ENCODE assay signal across 17 cellular contexts in the genomic region with DNA sequence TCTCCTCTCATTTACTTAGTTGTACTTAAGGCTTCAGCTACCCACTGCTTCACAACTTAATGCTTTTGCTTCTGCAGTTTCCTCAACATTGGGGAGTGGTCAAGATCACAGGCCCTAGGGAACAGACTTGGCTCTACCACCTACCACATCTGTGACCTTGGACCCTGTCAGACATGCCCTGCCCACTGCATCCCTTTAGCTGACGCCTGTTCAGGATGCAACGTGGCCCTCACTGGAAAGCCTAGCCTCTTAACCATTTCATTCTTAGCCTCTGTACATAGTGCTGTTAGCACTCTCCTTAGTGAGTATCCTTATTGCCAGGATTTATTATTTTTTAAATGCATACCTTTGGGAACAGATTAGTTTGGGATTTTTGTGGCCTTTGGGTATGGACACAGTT. TPM values are rescaled to one million over a fixed set of nuclear protein-coding genes. Genes with fewer than 3 reads are reported as not detected.
DNase-seq lines count a peak whose midpoint lies in the region; ATAC-seq and TF ChIP-seq lines count a peak whose summit lies in the region.
"Had no signal": no experiment of that assay in that cellular context is flagged by ENCODE, and none has a peak within 500 bp of the region (broad histone marks: within the 10 kb centered on the region; RNA-seq: fewer than 3 reads in every experiment).

No MANE protein-coding gene starts in this region.

- no peak overlapping the region for H3K9ac ChIP-seq in Karpas-422 (ENCODE audit: low read length)

- no peak for TF ChIP-seq CTCF in coronary artery (IDR thresholded peaks at IDR 0.05)
- no peak for TF ChIP-seq CTCF in left lung (IDR thresholded peaks at IDR 0.05)

- H3K4me3 ChIP-seq in Karpas-422 (ENCODE audit: low read length) (no peak overlapping the region), coronary artery (no peak overlapping the region), left lung (no peak overlapping the region)
- H3K4me3 ChIP-seq: body of pancreas, HAP-1, Peyer's patch, testis had no signal

- no peaks in the 10 kb centered on the region for H3K9me2 ChIP-seq in Karpas-422 (replicated peaks; ENCODE audit: insufficient read depth, low read length)

- H3K36me3 ChIP-seq in Karpas-422 (ENCODE audit: insufficient read depth, low read length): no peaks in the 10 kb centered on the region
- no peaks in the 10 kb centered on the region for H3K36me3 ChIP-seq in left lung
- H3K36me3 ChIP-seq: Peyer's patch had no signal

- peaks cover 69% of the 10 kb centered on the region for H3K4me1 Mint-ChIP-seq in stimulated activated effector memory CD8-positive, alpha-beta T cell treated with anti-CD3 and anti-CD28 coated beads, Interleukin-12 subunit alpha, Interleukin-12 subunit beta, amount 100 ng/mL, for 72 hours

- no peak for ATAC-seq in left lung
- ATAC-seq in stimulated activated effector memory CD8-positive, alpha-beta T cell treated with anti-CD3 and anti-CD28 coated beads, Interleukin-12 subunit alpha, Interleukin-12 subunit beta, amount 100 ng/mL, for 72 hours: no peak
- ATAC-seq: body of pancreas had no signal

- H3K27me3 ChIP-seq in Karpas-422 (ENCODE audit: low read length) (no peaks in the 10 kb centered on the region), left lung (no peaks in the 10 kb centered on the region)
- H3K27me3 ChIP-seq: body of pancreas, Peyer's patch, testis had no signal

- no peak for DNase-seq in Karpas-422
- DNase-seq in coronary artery (ENCODE audit: low spot score): peak; percentile 17
- DNase-seq in left lung: no peak
- no peak for DNase-seq in stimulated activated effector memory CD8-positive, alpha-beta T cell treated with anti-CD3 and anti-CD28 coated beads, Interleukin-12 subunit alpha, Interleukin-12 subunit beta, amount 100 ng/mL, for 72 hours (ENCODE audit: low spot score in 2 of 2)
- DNase-seq in SW 1271 (lab: John Stamatoyannopoulos, UW): no peak
- no peak for DNase-seq in cerebellar cortex (ENCODE audit: low spot score)
- DNase-seq in RKO (ENCODE audit: low spot score): no peak
- no peak for DNase-seq in hypothalamus (lab: John Stamatoyannopoulos, UW)
- DNase-seq: activated CD4-positive, alpha-beta T cell treated with anti-CD3 and anti-CD28 coated beads for 48 hours; COR-L47; NCI-H1092; Peyer's patch; retina; T-helper 2 cell; testis had no signal

- intact Hi-C loops in left lung (cut with DNase I): no loop called here

- H3K27ac ChIP-seq in Karpas-422 (ENCODE audit: low read length) (peak overlapping the region; percentile 90; the same call in 1 of the 2 replicates), coronary artery (peak overlapping the region in 1 of 2 donors; percentile 32), left lung (peak overlapping the region; percentile 21 to 79)
- H3K27ac ChIP-seq: body of pancreas had no signal

- peak overlapping the region; percentile 15 for H3K27ac Mint-ChIP-seq in stimulated activated effector memory CD8-positive, alpha-beta T cell treated with anti-CD3 and anti-CD28 coated beads, Interleukin-12 subunit alpha, Interleukin-12 subunit beta, amount 100 ng/mL, for 72 hours

- peaks cover 98% of the 10 kb centered on the region for H3K79me2 ChIP-seq in Karpas-422 (ENCODE audit: low read length)

- no peaks in the 10 kb centered on the region for H3K36me3 Mint-ChIP-seq in stimulated activated effector memory CD8-positive, alpha-beta T cell treated with anti-CD3 and anti-CD28 coated beads, Interleukin-12 subunit alpha, Interleukin-12 subunit beta, amount 100 ng/mL, for 72 hours

- H3K4me3 Mint-ChIP-seq in stimulated activated effector memory CD8-positive, alpha-beta T cell treated with anti-CD3 and anti-CD28 coated beads, Interleukin-12 subunit alpha, Interleukin-12 subunit beta, amount 100 ng/mL, for 72 hours: no peak overlapping the region

- H3K4me1 ChIP-seq in Karpas-422 (ENCODE audit: low read length): peaks cover 88% of the 10 kb centered on the region
- H3K4me1 ChIP-seq in left lung: peaks cover 6 to 90% of the 10 kb centered on the region in 2 donors
- H3K4me1 ChIP-seq: body of pancreas had no signal

- no peaks in the 10 kb centered on the region for H4K20me1 ChIP-seq in Karpas-422 (ENCODE audit: insufficient read depth, low read depth, low read length)

- no peaks in the 10 kb centered on the region for H3K9me3 Mint-ChIP-seq in stimulated activated effector memory CD8-positive, alpha-beta T cell treated with anti-CD3 and anti-CD28 coated beads, Interleukin-12 subunit alpha, Interleukin-12 subunit beta, amount 100 ng/mL, for 72 hours

- no peak overlapping the region for H3K4me2 ChIP-seq in Karpas-422 (ENCODE audit: low read depth, low read length, poor library complexity, severe bottlenecking)

- no peak overlapping the region for H2AFZ ChIP-seq in Karpas-422 (ENCODE audit: low read length)

- no peaks in the 10 kb centered on the region for H3K9me3 ChIP-seq in Karpas-422 (ENCODE audit: low read length)
- no peaks in the 10 kb centered on the region for H3K9me3 ChIP-seq in left lung
- H3K9me3 ChIP-seq: body of pancreas, HAP-1, Peyer's patch, testis had no signal

RNA-seq across cellular contexts. Expression of a gene that starts 34.4 kb away (rescaled TPM):
- 32.0 and 41.1 TPM in 2 replicates for total RNA-seq in Karpas-422 (2014; rRNA removed; shearing (Covaris generic); ENCODE audit: low replicate concordance)
- 10 to 100 TPM; 40.3 to 40.7 TPM for total RNA-seq in left lung
